ENCODE assay signal across 15 cellular contexts in the genomic region with DNA sequence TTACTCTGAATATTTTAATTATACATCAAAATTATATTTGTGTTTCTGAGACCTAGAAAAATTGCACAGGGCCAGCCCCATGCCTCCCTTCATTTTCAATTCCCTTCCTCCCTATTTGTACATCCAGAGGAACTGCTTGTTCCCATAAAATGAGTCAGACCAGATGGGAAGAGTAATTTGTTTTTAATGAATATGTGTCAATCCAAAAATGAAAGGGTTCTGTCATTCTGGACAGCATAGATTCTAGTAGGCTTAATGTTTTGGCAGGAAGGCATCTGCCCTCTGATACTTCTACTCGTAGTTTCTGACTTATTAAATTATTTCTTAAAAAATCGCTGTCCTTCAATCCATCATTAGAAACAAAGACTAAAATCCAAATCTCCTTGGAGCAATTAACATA.
"Had no signal": no experiment of that assay in that cellular context is flagged by ENCODE, and none has a peak within 500 bp of the region (broad histone marks: within the 10 kb centered on the region; RNA-seq: fewer than 3 reads in every experiment).

No MANE protein-coding gene starts in this region.

- H3K9me3 ChIP-seq: tibial artery had no signal

- ATAC-seq: activated CD4-positive, CD25-positive, alpha-beta regulatory T cell treated with anti-CD3 and anti-CD28 coated beads, Interleukin-2, amount 50 U/mL, for 24 hours; activated T-cell treated with anti-CD3 and anti-CD28 coated beads, Interleukin-2, amount 50 U/mL, for 72 hours; T-cell had no signal

- DNase-seq: activated CD4-positive, alpha-beta memory T cell treated with anti-CD3 and anti-CD28 coated beads, Interleukin-2, amount 10 ng/mL, durations not matched to agents 7 days and 5 days; activated CD4-positive, alpha-beta T cell treated with anti-CD3 and anti-CD28 coated beads, Interleukin-2, amount 10 ng/mL, durations not matched to agents 24 days and 14 days; activated effector memory CD4-positive, alpha-beta T cell treated with anti-CD3 and anti-CD28 coated beads, Interleukin-2, amount 50 U/mL, for 16 hours; activated naive CD4-positive, alpha-beta T cell treated with anti-CD3 and anti-CD28 coated beads, Interleukin-2, amount 10 ng/mL, durations not matched to agents 7 days and 5 days; activated T-cell treated with anti-CD3 and anti-CD28 coated beads, Interleukin-2, amount 50 U/mL, for 72 hours; hippocampal formation; nucleus accumbens; posterior cingulate gyrus; stimulated activated CD4-positive, alpha-beta T cell treated with anti-CD3 and anti-CD28 coated beads, Interleukin-4, amount 100 ng/mL, for 4 hours; substantia nigra; T-cell; tibial artery had no signal

- H3K27ac ChIP-seq: cardiac muscle cell, VCaP had no signal

- H3K27me3 ChIP-seq: cardiac muscle cell, tibial artery had no signal

- H3K36me3 ChIP-seq: cardiac muscle cell, tibial artery had no signal

- H3K4me3 ChIP-seq: cardiac muscle cell, tibial artery had no signal
